ENCODE assay signal across 8 cellular contexts in the genomic region with DNA sequence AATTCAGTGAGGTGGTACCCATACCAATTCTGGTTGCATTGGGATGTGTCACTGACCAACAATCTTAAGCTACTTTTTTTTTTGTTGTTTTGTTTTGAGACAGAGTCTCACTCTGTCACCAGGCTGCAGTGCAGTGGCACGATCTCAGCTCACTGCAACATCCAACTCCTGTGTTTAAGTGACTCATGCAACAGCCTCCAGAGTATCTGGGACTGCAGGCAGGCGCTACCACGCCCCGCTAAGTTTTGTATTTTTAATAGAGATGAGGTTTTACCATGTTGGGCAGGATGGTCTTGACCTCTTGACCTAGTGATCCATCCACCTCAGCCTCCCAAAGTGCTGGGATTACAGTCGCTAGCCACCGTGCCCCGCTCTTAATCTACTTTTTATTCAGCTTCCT. TPM values are rescaled to one million over a fixed set of nuclear protein-coding genes. Genes with fewer than 3 reads are reported as not detected.
"Had no signal": no experiment of that assay in that cellular context is flagged by ENCODE, and none has a peak within 500 bp of the region (broad histone marks: within the 10 kb centered on the region; RNA-seq: fewer than 3 reads in every experiment).

No MANE protein-coding gene starts in this region.

RNA-seq across cellular contexts. Expression of a gene that starts 5.7 kb away (rescaled TPM):
- total RNA-seq: LHCN-M2, MCF 10A, NCI-H460, OCI-LY7, PC-9, Right ventricle myocardium superior, SJSA1 had no signal
- polyA plus RNA-seq: SK-N-SH had no signal

RNA-seq across cellular contexts. Expression of a gene that starts 58.0 kb away (rescaled TPM):
- total RNA-seq: LHCN-M2, MCF 10A, NCI-H460, OCI-LY7, Right ventricle myocardium superior, SJSA1 had no signal
